14 cellular contexts compared by ENCODE assay signal in the genomic region with DNA sequence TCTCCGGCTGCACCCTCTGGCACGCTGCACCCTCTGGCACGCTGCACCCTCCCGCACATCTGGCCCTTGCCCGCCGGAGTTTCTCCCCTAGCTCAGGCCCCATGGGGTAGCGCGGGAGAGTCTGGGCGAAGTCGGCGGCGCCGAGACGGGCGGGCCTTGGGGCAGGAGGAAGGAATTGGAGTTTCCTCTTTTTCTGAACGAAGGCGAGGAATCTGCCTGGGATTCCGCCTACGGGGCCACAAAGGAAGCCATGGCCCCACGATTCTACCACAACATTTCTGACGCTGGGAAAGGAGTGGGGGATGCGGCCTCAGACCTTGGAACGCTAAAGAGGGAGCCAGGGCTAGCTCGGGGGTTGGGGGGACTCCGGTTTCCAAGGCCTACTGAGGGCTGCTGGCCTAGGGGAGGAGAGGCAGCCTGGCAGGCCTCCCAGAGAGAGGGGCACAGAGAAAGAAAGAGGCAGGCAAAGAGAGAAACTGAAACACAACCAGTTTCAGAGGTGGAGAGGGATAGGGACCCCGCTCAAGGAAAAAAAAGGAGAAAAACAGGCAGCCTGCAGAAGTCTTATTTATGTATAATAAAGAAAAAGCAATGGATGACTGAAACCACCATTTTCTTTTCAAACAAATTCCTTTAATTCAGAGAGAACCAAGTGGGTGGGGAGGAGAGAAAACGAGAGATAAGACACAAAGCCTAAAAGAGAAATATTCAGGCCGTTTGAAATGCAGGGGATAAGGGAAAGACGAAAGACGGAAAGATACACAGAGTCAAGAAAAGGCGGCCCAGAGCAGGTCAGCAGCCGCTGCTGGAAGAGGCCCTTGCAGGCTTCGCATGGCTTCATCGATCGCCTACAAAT. TPM values are rescaled to one million over a fixed set of nuclear protein-coding genes. Genes with fewer than 3 reads are reported as not detected.
A peak's percentile ranks its signal among the peaks of the same experiment; 100 is the strongest.
DNase-seq lines count a peak whose midpoint lies in the region; ATAC-seq and TF ChIP-seq lines count a peak whose summit lies in the region.
"Had no signal": no experiment of that assay in that cellular context is flagged by ENCODE, and none has a peak within 500 bp of the region (broad histone marks: within the 10 kb centered on the region; RNA-seq: fewer than 3 reads in every experiment).

No MANE protein-coding gene starts in this region.

- H3K9ac ChIP-seq in mammary epithelial cell (ENCODE audit: insufficient read depth, low read length) = no peak overlapping the region
- no peak overlapping the region for H3K9ac ChIP-seq in SK-N-MC (ENCODE audit: insufficient read length)
- H3K9ac ChIP-seq: GM23248 had no signal

- H3K9me3 Mint-ChIP-seq in glutamatergic neuron (ENCODE audit: unreplicated experiment) = peaks cover 35% of the 10 kb centered on the region
- H3K9me3 Mint-ChIP-seq in stimulated activated naive CD8-positive, alpha-beta T cell treated with anti-CD3 and anti-CD28 coated beads, Interleukin-15, amount 100 ng/mL, for 72 hours = no peaks in the 10 kb centered on the region

- no peak for ATAC-seq in stimulated activated naive CD8-positive, alpha-beta T cell treated with anti-CD3 and anti-CD28 coated beads, Interleukin-15, amount 100 ng/mL, for 72 hours
- ATAC-seq in HG02763 (IDR thresholded peaks at IDR 0.05; ENCODE audit: unreplicated experiment) = no peak

- peaks cover 35% of the 10 kb centered on the region for H3K4me1 Mint-ChIP-seq in glutamatergic neuron (ENCODE audit: low read depth, unreplicated experiment)
- H3K4me1 Mint-ChIP-seq in stimulated activated naive CD8-positive, alpha-beta T cell treated with anti-CD3 and anti-CD28 coated beads, Interleukin-15, amount 100 ng/mL, for 72 hours = peaks cover 63% of the 10 kb centered on the region

- H3K27me3 ChIP-seq in breast epithelium (peaks cover 26 to 100% of the 10 kb centered on the region in 2 donors), mammary epithelial cell (ENCODE audit: insufficient read depth, low read length) (peaks cover 74% of the 10 kb centered on the region)

- H3K4me1 ChIP-seq in breast epithelium (peaks cover 9 to 11% of the 10 kb centered on the region in 2 donors), mammary epithelial cell (ENCODE audit: insufficient read depth, low read length) (peaks cover 8% of the 10 kb centered on the region)

- DNase-seq in breast epithelium (ENCODE audit: low spot score in 2 of 2) (no peak), mammary epithelial cell (no peak), SK-N-MC (ENCODE audit: low read depth, low spot score) (no peak), glutamatergic neuron (no peak), erythroblast (lab: John Stamatoyannopoulos, UW) (no peak), NCI-H1436 treated with DMSO at 0.1 percent for 48 hours (lab: John Stamatoyannopoulos, UW) (no peak)
- DNase-seq in stimulated activated naive CD8-positive, alpha-beta T cell treated with anti-CD3 and anti-CD28 coated beads, Interleukin-15, amount 100 ng/mL, for 72 hours = no peak
- DNase-seq: CD4-positive, CD25-positive, alpha-beta regulatory T cell; NCI-H345; ovary had no signal

- TF ChIP-seq POLR2A in breast epithelium (IDR thresholded peaks at IDR 0.05) = no peak
- TF ChIP-seq POLR2A in erythroblast (IDR thresholded peaks at IDR 0.05; ENCODE audit: low read length) = no peak

- dilution Hi-C loops in mammary epithelial cell (cut with HindIII; ENCODE audit: low sequenced_read_pairs) = no loop called here

- no peak for TF ChIP-seq CTCF in breast epithelium (IDR thresholded peaks at IDR 0.05)
- TF ChIP-seq CTCF in mammary epithelial cell (conservative IDR thresholded peaks at IDR 0.05 in 1 of 2, IDR thresholded peaks at IDR 0.05 in 1 of 2; ENCODE audit: extremely low read depth in 1 of 2, insufficient read depth in 1 of 2, low read depth in 1 of 2, low read length in 2 of 2) = no peak
- TF ChIP-seq CTCF in glutamatergic neuron (IDR thresholded peaks at IDR 0.05; ENCODE audit: partially characterized antibody, unreplicated experiment) = no peak

- H3K4me3 Mint-ChIP-seq in glutamatergic neuron (ENCODE audit: unreplicated experiment) = peak overlapping the region; percentile 93
- H3K4me3 Mint-ChIP-seq in stimulated activated naive CD8-positive, alpha-beta T cell treated with anti-CD3 and anti-CD28 coated beads, Interleukin-15, amount 100 ng/mL, for 72 hours = peak overlapping the region; percentile 72 to 76

- H3K4me2 ChIP-seq in mammary epithelial cell (ENCODE audit: insufficient read depth, low read depth, low read length) = no peak overlapping the region

- intact Hi-C loops in breast epithelium (cut with DNase I; ENCODE audit: low total_unique reads) = no loop called here
- intact Hi-C loops in mammary epithelial cell (cut with micrococcal nuclease) = no loop called here

- CTCF ChIA-PET in mammary epithelial cell (lab: Charles Lee; ENCODE audit: low non-redundant PET) = no interaction called here

- 29% methylated on average over 33 of the region's 35 CpGs for WGBS in mammary epithelial cell (ENCODE audit: low coverage, missing lambda C conversion rate)

- peaks cover 54% of the 10 kb centered on the region for H3K27me3 Mint-ChIP-seq in glutamatergic neuron (ENCODE audit: unreplicated experiment)
- H3K27me3 Mint-ChIP-seq in stimulated activated naive CD8-positive, alpha-beta T cell treated with anti-CD3 and anti-CD28 coated beads, Interleukin-15, amount 100 ng/mL, for 72 hours = peaks cover 98% of the 10 kb centered on the region

- H2AFZ ChIP-seq in mammary epithelial cell (ENCODE audit: low read depth, low read length) = no peak overlapping the region
- H2AFZ ChIP-seq: GM23248 had no signal

- H3K36me3 Mint-ChIP-seq in glutamatergic neuron (ENCODE audit: unreplicated experiment) = no peaks in the 10 kb centered on the region
- H3K36me3 Mint-ChIP-seq: CD4-positive, CD25-positive, alpha-beta regulatory T cell had no signal

- H3K9me3 ChIP-seq in breast epithelium = no peaks in the 10 kb centered on the region
- no peaks in the 10 kb centered on the region for H3K9me3 ChIP-seq in mammary epithelial cell (replicated peaks; ENCODE audit: insufficient read depth, low read length)
- H3K9me3 ChIP-seq in SK-N-MC (ENCODE audit: low read depth, low read length) = no peaks in the 10 kb centered on the region
- H3K9me3 ChIP-seq: ovary had no signal

- in situ Hi-C loops in mammary epithelial cell (cut with MboI; ENCODE audit: low sequenced_read_pairs in 2 of 2) = loop anchor here in 1 of 2 donors (5.0 kb wide), 1 partner anchor 38 kb away; no protein-coding TSS in a partner anchor

- H4K20me1 ChIP-seq in mammary epithelial cell (ENCODE audit: insufficient read depth, low read length) = no peaks in the 10 kb centered on the region

- BruUV-seq in mammary epithelial cell (replicated peaks; lab: Mats Ljungman, UMichigan) = no TSS peak

- no peaks in the 10 kb centered on the region for H3K36me3 ChIP-seq in breast epithelium
- H3K36me3 ChIP-seq in mammary epithelial cell (ENCODE audit: insufficient read depth, low read length) = no peaks in the 10 kb centered on the region
- H3K36me3 ChIP-seq in SK-N-MC (ENCODE audit: insufficient read depth, low read length) = no peaks in the 10 kb centered on the region
- H3K36me3 ChIP-seq: ovary had no signal

- H3K4me3 ChIP-seq in breast epithelium (peak overlapping the region; percentile 9 to 44 (median 19)), mammary epithelial cell (replicated peaks in 1 of 3; ENCODE audit: insufficient read depth in 1 of 3, low read depth in 2 of 3, low read length in 3 of 3) (no peak overlapping the region), SK-N-MC (peak overlapping the region; percentile 53)
- H3K4me3 ChIP-seq: GM23248, ovary had no signal

- H3K79me2 ChIP-seq in mammary epithelial cell (ENCODE audit: insufficient read depth, low read length) = no peaks in the 10 kb centered on the region

- peak overlapping the region; percentile 81 for H3K27ac Mint-ChIP-seq in glutamatergic neuron (ENCODE audit: unreplicated experiment)
- no peak overlapping the region for H3K27ac Mint-ChIP-seq in stimulated activated naive CD8-positive, alpha-beta T cell treated with anti-CD3 and anti-CD28 coated beads, Interleukin-15, amount 100 ng/mL, for 72 hours

- no peak overlapping the region for H3K27ac ChIP-seq in breast epithelium
- no peak overlapping the region for H3K27ac ChIP-seq in mammary epithelial cell (ENCODE audit: insufficient read depth, low read depth, low read length)
- no peak overlapping the region for H3K27ac ChIP-seq in SK-N-MC
- H3K27ac ChIP-seq: GM23248, ovary had no signal

RNA-seq across cellular contexts. Expression of a gene that starts 4.3 kb away (rescaled TPM):
- total RNA-seq in breast epithelium (not detected), mammary epithelial cell (not detected), glutamatergic neuron (ENCODE audit: unreplicated experiment) (14.3 TPM)
- polyA plus RNA-seq in mammary epithelial cell = not detected
- polyA minus RNA-seq in mammary epithelial cell = not detected
- total RNA-seq: CD4-positive, CD25-positive, alpha-beta regulatory T cell; GM23248; ovary; temporal lobe had no signal
- polyA plus RNA-seq: CD4-positive, CD25-positive, alpha-beta regulatory T cell; esophagus; GM23248; ovary had no signal

Comparison
In these comparisons a context has a peak if more than half of its experiments do, and no peak if none do; other contexts are left out.
1. H3K4me3 ChIP-seq: peak in breast epithelium (3 of 3) and SK-N-MC (single experiment); none in mammary epithelial cell (0 of 3).
2. RNA of a gene that starts 4.3 kb away (total RNA-seq): 14.3 TPM in glutamatergic neuron (single experiment); not detected in breast epithelium and not detected in mammary epithelial cell; every median in the first group is over 10 times any median in the second.